Comparison of ENCODE assay signal across 8 cellular contexts in the genomic region with DNA sequence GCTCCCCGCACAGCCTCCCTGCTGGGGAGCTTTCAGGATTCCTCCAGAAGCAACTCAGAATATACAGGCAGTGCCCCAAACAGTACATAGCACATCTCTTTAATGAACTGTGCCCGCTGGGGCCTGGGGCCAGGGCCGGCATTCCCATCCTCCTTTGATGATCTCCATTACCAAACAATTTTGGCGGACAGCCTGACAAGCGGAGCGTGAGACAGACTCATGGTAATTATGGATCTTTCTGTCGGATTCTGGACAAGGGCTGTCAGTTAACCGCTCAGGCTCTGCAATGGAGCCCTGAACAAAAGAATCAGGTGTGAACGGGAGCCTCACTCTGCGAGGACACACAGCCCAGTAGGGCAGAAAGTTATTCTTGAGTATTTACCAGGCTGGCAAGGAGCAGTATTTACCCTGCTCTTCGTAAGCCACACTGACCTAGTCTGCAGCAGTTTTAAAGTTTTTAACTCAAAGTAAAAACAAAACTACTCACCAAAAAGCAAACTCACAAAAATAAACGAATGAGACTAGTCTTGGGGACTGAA.
A peak's percentile ranks its signal among the peaks of the same experiment; 100 is the strongest.
DNase-seq lines count a peak whose midpoint lies in the region; ATAC-seq and TF ChIP-seq lines count a peak whose summit lies in the region.

No MANE protein-coding gene starts in this region.

- H3K4me1 ChIP-seq in heart left ventricle (peaks cover 0 to 25% (median 0%) of the 10 kb centered on the region in 12 donors), lower lobe of right lung (peaks cover 21% of the 10 kb centered on the region), upper lobe of right lung (peaks cover 26% of the 10 kb centered on the region)

- intact Hi-C loops in Right ventricle myocardium superior (cut with DNase I): no loop called here
- intact Hi-C loops in heart left ventricle (cut with DNase I): no loop called here
- intact Hi-C loops in lower lobe of right lung (cut with DNase I): no loop called here
- intact Hi-C loops in upper lobe of right lung (cut with DNase I): no loop called here

- in situ Hi-C loops in astrocyte of the spinal cord (cut with HindIII; ENCODE audit: low sequenced_read_pairs): no loop called here

- ATAC-seq in Right ventricle myocardium superior (ENCODE audit: poor library complexity) (peak; percentile 51), heart left ventricle (no peak), lower lobe of right lung (peak; percentile 7 to 65), upper lobe of right lung (peak; percentile 6), HG03432 (IDR thresholded peaks at IDR 0.05; ENCODE audit: unreplicated experiment) (no peak)

- H3K27me3 ChIP-seq in heart left ventricle: no peaks in the 10 kb centered on the region
- no peaks in the 10 kb centered on the region for H3K27me3 ChIP-seq in lower lobe of right lung (ENCODE audit: low read depth)
- no peaks in the 10 kb centered on the region for H3K27me3 ChIP-seq in upper lobe of right lung

- H3K36me3 ChIP-seq in heart left ventricle: peaks cover 0 to 6% (median 0%) of the 10 kb centered on the region in 9 donors
- no peaks in the 10 kb centered on the region for H3K36me3 ChIP-seq in lower lobe of right lung
- H3K36me3 ChIP-seq in upper lobe of right lung: peaks cover 4% of the 10 kb centered on the region

- TF ChIP-seq POLR2A in heart left ventricle (IDR thresholded peaks at IDR 0.05): no peak

- H3K9me3 ChIP-seq in heart left ventricle (no peaks in the 10 kb centered on the region), lower lobe of right lung (no peaks in the 10 kb centered on the region), upper lobe of right lung (no peaks in the 10 kb centered on the region)

- 79 to 88% (median 81%) methylated on average over 12 of the region's 12 CpGs for WGBS in heart left ventricle, 4 donors

- H3K27ac ChIP-seq in heart left ventricle: peak overlapping the region in 1 of 12 donors; percentile 4
- no peak overlapping the region for H3K27ac ChIP-seq in lower lobe of right lung
- peak overlapping the region; percentile 20 for H3K27ac ChIP-seq in upper lobe of right lung

- H3K4me3 ChIP-seq in heart left ventricle (no peak overlapping the region), astrocyte of the spinal cord (ENCODE audit: low read depth, low read length) (no peak overlapping the region), lower lobe of right lung (no peak overlapping the region), upper lobe of right lung (no peak overlapping the region)

- DNase-seq in Right ventricle myocardium superior (no peak), heart left ventricle (no peak), astrocyte of the spinal cord (ENCODE audit: low read depth, low spot score) (peak; percentile 33), lower lobe of right lung (no peak), upper lobe of right lung (no peak), 8988T (no peak), CD1c-positive myeloid dendritic cell (ENCODE audit: extremely low spot score) (no peak)

- TF ChIP-seq CTCF in heart left ventricle (IDR thresholded peaks at IDR 0.05): no peak
- no peak for TF ChIP-seq CTCF in astrocyte of the spinal cord (IDR thresholded peaks at IDR 0.05; ENCODE audit: low read depth, low read length)
- no peak for TF ChIP-seq CTCF in lower lobe of right lung (IDR thresholded peaks at IDR 0.05)
- TF ChIP-seq CTCF in upper lobe of right lung (IDR thresholded peaks at IDR 0.05): no peak

Comparison
In these comparisons a context has a peak if more than half of its experiments do, and no peak if none do; other contexts are left out.
1. ATAC-seq: peak in Right ventricle myocardium superior (single experiment), lower lobe of right lung (2 of 2) and upper lobe of right lung (single experiment); none in heart left ventricle (0 of 4) and HG03432 (single experiment).